ENCODE assay signal across 14 cellular contexts in the genomic region with DNA sequence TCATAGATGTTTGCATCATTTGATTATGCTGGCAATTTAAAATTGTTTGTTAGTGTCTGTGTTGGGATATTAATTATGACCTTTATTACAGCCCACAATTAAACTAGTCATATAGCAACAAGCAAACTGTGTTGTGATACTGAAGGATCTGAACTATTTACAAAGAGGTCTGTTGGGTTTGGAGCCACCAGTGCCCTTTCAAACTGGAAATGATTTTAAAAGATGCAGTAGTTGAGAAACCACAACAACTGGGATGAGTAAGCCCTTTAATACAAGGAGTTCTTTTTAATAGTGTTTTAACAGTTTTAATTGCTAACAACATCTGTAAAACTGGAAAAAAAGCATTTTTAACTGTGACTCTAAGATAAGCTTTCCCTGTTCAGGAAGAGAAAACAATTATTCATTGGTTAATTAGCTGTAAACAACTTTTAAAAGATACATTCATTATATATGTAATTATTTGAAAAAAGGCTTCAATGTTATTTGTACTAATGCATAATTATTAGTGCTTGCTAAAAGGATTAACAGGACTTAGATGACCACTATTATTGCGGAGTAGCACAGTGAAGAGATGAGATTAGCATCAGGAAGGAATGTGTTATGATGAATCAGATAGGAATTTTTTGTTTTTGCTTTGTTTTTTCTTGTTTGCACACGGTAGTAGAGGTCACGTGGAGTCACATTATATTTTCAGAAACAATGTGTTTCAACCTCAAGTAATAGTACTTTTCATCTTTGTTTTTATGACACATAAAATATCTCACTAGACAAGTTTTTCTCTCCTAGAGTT.
DNase-seq lines count a peak whose midpoint lies in the region; ATAC-seq, FAIRE-seq and TF ChIP-seq lines count a peak whose summit lies in the region.
"Had no signal": no experiment of that assay in that cellular context is flagged by ENCODE, and none has a peak within 500 bp of the region (broad histone marks: within the 10 kb centered on the region; RNA-seq: fewer than 3 reads in every experiment).

No MANE protein-coding gene starts in this region.

- no peak for FAIRE-seq in GM12891 (lab: Jason Lieb, UNC)
- FAIRE-seq: islet of Langerhans, RCC 7860, TTC549 had no signal

- CTCF ChIA-PET in T-cell (lab: Charles Lee): interaction anchor here in 1 of 2 donors (0.6 kb wide), 1 partner anchor 12 kb away, joined by 3 read pairs; no protein-coding TSS in a partner anchor

- no peaks in the 10 kb centered on the region for H3K27me3 Mint-ChIP-seq in T-cell

- TF ChIP-seq POLR2A in GM12891 (IDR thresholded peaks at IDR 0.05; ENCODE audit: low read depth, low read length): no peak

- no peak for TF ChIP-seq CTCF in astrocyte of the cerebellum (IDR thresholded peaks at IDR 0.05; ENCODE audit: low read depth, low read length, missing control alignments)

- no peak overlapping the region for H3K27ac Mint-ChIP-seq in T-cell
- H3K27ac Mint-ChIP-seq: B cell, nephron had no signal

- POLR2A ChIA-PET in T-cell (lab: Charles Lee): interaction anchor here in 1 of 2 donors (0.6 kb wide), 1 partner anchor 32 kb away, joined by 3 read pairs; no protein-coding TSS in a partner anchor

- ATAC-seq in T-cell (replicated peaks in 1 of 4): no peak

- peak; percentile 5 for DNase-seq in AG08395 (ENCODE audit: low spot score)
- DNase-seq in HS-5 (ENCODE audit: low read depth): peak; percentile 42
- DNase-seq in astrocyte of the cerebellum (ENCODE audit: low read depth): peak; percentile 26
- peak; percentile 78 for DNase-seq in glomerular endothelial cell (ENCODE audit: extremely low read depth, low read depth, low spot score)
- no peak for DNase-seq in GM12891 (ENCODE audit: insufficient read length, low spot score)
- DNase-seq in T-cell: no peak
- DNase-seq in Ammon's horn (ENCODE audit: low spot score): no peak
- no peak for DNase-seq in KBM-7
- DNase-seq: spleen had no signal

- no peaks in the 10 kb centered on the region for H3K4me1 Mint-ChIP-seq in T-cell
- H3K4me1 Mint-ChIP-seq: B cell, nephron had no signal

- no peak overlapping the region for H3K4me3 Mint-ChIP-seq in T-cell
- H3K4me3 Mint-ChIP-seq: B cell, nephron had no signal

- no peaks in the 10 kb centered on the region for H3K36me3 Mint-ChIP-seq in T-cell

- no peak overlapping the region for H3K4me3 ChIP-seq in astrocyte of the cerebellum (ENCODE audit: low read depth, low read length)
- H3K4me3 ChIP-seq: spleen had no signal

- H3K9me3 Mint-ChIP-seq in T-cell: no peaks in the 10 kb centered on the region
- H3K9me3 Mint-ChIP-seq: nephron had no signal

- in situ Hi-C loops in astrocyte of the cerebellum (cut with HindIII; ENCODE audit: low sequenced_read_pairs) (no loop called here), KBM-7 (cut with MboI; ENCODE audit: low pct_unique_long_range_greater_than_20kb, low sequenced_read_pairs) (no loop called here)

TF ChIP-seq in GM12891, 5 proteins besides CTCF, POLR2A, EP300 and RAD21:
- TF ChIP-seq PAX5 (IDR thresholded peaks at IDR 0.05; ENCODE audit: insufficient read depth, low read length, severe bottlenecking): no peak
- no peak for TF ChIP-seq TAF1 (IDR thresholded peaks at IDR 0.05; ENCODE audit: low read depth, low read length)
- no peak for TF ChIP-seq POU2F2 (IDR thresholded peaks at IDR 0.05; ENCODE audit: low read depth, low read length)
- no peak for TF ChIP-seq POLR2AphosphoS5 (IDR thresholded peaks at IDR 0.05; ENCODE audit: low read depth, low read length)
- no peak for TF ChIP-seq SPI1 (IDR thresholded peaks at IDR 0.05; ENCODE audit: low read depth, low read length)

Comparison
In these comparisons a context has a peak if more than half of its experiments do, and no peak if none do; other contexts are left out.
1. DNase-seq: peak in AG08395 (single experiment), HS-5 (single experiment), astrocyte of the cerebellum (single experiment) and glomerular endothelial cell (single experiment); none in GM12891 (single experiment), T-cell (0 of 34), Ammon's horn (single experiment) and KBM-7 (single experiment).